1 cellular context compared by ENCODE assay signal in the genomic region with DNA sequence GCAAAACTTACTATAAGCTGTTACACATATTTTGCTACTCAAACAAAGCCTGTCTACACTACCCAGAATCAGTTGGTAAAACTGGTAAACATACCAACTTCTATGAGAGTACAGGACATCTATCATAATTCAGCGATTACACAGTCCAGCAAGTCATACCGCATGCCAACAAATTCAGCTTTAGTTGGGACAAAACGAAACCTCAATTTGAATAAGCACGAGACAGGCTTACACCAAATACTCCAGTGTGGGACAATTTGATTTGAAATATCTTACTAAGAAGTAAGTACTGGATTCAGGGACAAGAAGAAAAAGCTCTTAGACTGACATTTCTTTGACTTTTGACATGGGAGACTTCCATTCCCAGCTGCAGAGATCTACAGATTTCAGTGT.
A peak's percentile ranks its signal among the peaks of the same experiment; 100 is the strongest.
TF ChIP-seq lines count a peak whose summit lies in the region.

No MANE protein-coding gene starts in this region.

TF ChIP-seq in HepG2, 621 proteins besides CTCF, POLR2A, EP300 and RAD21:
- 0 out of 2 replicates have a peak, but pooled peaks have one; percentile 40 for TF ChIP-seq CBX2 (IDR thresholded peaks at IDR 0.05; ENCODE audit: low read depth, low read length)
- TF ChIP-seq CBX2 (CRISPR knock-in tag; IDR thresholded peaks at IDR 0.05; ENCODE audit: low read depth): no peak
- TF ChIP-seq KLF6 (CRISPR knock-in tag; IDR thresholded peaks at IDR 0.05): no peak
